ENCODE assay signal across 8 cellular contexts in the genomic region with DNA sequence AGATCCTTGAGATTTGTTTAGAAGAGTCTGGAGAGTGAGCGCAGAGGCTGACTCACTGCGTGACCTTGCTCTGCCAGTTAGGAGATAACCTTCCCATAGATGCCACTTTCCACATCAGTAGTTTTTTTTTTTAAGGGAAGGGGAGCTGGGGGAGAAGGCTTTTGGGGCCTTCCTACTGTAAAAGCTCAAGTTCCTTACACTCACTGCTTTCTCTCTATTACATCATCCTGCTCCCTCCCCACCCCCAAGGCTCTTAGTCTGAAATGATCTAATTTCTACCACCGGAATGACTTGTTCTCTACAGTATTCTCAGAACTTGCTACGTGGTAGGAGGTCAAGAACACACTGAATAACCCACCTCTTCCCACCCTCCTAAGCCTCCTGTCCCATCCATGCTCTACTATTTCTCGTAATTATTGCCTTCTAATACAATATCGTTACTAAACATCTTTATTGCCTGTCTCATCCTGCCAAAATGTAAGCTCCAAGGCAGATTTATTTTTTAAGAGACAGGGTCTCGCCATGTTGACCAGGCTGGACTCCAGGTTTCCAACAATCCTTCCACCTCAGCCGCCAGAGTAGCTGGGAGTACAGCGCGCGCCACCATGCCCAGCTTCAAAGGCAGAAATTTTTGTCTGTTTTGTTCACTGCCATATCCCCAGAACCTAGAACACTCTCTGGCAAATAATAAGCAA. TPM values are rescaled to one million over a fixed set of nuclear protein-coding genes. Genes with fewer than 3 reads are reported as not detected.
A peak's percentile ranks its signal among the peaks of the same experiment; 100 is the strongest.
DNase-seq lines count a peak whose midpoint lies in the region; ATAC-seq and TF ChIP-seq lines count a peak whose summit lies in the region.

No MANE protein-coding gene starts in this region.

- WGBS in body of pancreas, 2 donors: 17 to 18% methylated on average over 11 of the region's 11 CpGs
- 11% methylated on average over 9 of the region's 11 CpGs for WGBS in mesenchymal stem cell
- 18 to 19% methylated on average over 11 of the region's 11 CpGs for WGBS in testis, 2 donors

- no peak overlapping the region for H2AFZ ChIP-seq in mesenchymal stem cell (ENCODE audit: low read depth, low read length)

- peak overlapping the region in 1 of 2 experiments; percentile 14 for H3K23ac ChIP-seq in mesenchymal stem cell (ENCODE audit: low read length in 2 of 2)

- H4K8ac ChIP-seq in mesenchymal stem cell (ENCODE audit: low read length): no peak overlapping the region

- H3K27me3 ChIP-seq in right atrium auricular region: no peaks in the 10 kb centered on the region
- H3K27me3 ChIP-seq in body of pancreas: no peaks in the 10 kb centered on the region
- no peaks in the 10 kb centered on the region for H3K27me3 ChIP-seq in mesenchymal stem cell (ENCODE audit: control insufficient read depth in 1 of 2, insufficient read depth in 1 of 2, low read length in 2 of 2)
- no peaks in the 10 kb centered on the region for H3K27me3 ChIP-seq in testis

- no peak for TF ChIP-seq CTCF in right atrium auricular region (IDR thresholded peaks at IDR 0.05)
- no peak for TF ChIP-seq CTCF in body of pancreas (IDR thresholded peaks at IDR 0.05)
- no peak for TF ChIP-seq CTCF in testis (IDR thresholded peaks at IDR 0.05)

- H2BK12ac ChIP-seq in mesenchymal stem cell (ENCODE audit: low read length in 2 of 2): no peak overlapping the region

- H3K27ac ChIP-seq in right atrium auricular region: peak overlapping the region; percentile 96 to 97
- peak overlapping the region in 2 of 4 donors; percentile 93 to 98 for H3K27ac ChIP-seq in body of pancreas
- peak overlapping the region; percentile 45 for H3K27ac ChIP-seq in mesenchymal stem cell (ENCODE audit: low read length, poor library complexity, severe bottlenecking)
- H3K27ac ChIP-seq in testis: peak overlapping the region in 1 of 2 donors; percentile 94

- peak overlapping the region; percentile 79 for H3K4me2 ChIP-seq in mesenchymal stem cell (ENCODE audit: low read length, poor library complexity, severe bottlenecking)

- DNase-seq in right atrium auricular region (ENCODE audit: low spot score): no peak
- no peak for DNase-seq in left cardiac atrium
- peak; percentile 94 for DNase-seq in RKO (ENCODE audit: low spot score)
- peak in 2 of 4 donors; percentile 25 to 46 for DNase-seq in body of pancreas
- peak; percentile 93 for DNase-seq in mesenchymal stem cell
- DNase-seq in testis: no peak
- DNase-seq in NCI-H2081 (lab: John Stamatoyannopoulos, UW): no peak

- peak overlapping the region; percentile 63 for H2AK5ac ChIP-seq in mesenchymal stem cell (ENCODE audit: low read length, severe bottlenecking)

- H2BK5ac ChIP-seq in mesenchymal stem cell (ENCODE audit: low read depth, low read length, poor library complexity, severe bottlenecking): no peak overlapping the region

- H3K36me3 ChIP-seq in right atrium auricular region: no peaks in the 10 kb centered on the region
- H3K36me3 ChIP-seq in body of pancreas (replicated peaks in 1 of 2; ENCODE audit: insufficient read depth in 1 of 2, low read depth in 2 of 2): peaks cover 0 to 2% of the 10 kb centered on the region in 2 donors
- H3K36me3 ChIP-seq in mesenchymal stem cell (ENCODE audit: control insufficient read depth in 1 of 2, insufficient read depth in 2 of 2, low read depth in 1 of 2, low read length in 2 of 2): peaks cover 10 to 14% of the 10 kb centered on the region in 2 experiments
- H3K36me3 ChIP-seq in testis (ENCODE audit: low read depth, missing control alignments): no peaks in the 10 kb centered on the region

- no peak overlapping the region for H4K91ac ChIP-seq in mesenchymal stem cell (ENCODE audit: low read length)

- no peak overlapping the region for H2BK15ac ChIP-seq in mesenchymal stem cell (ENCODE audit: low read depth, poor library complexity, severe bottlenecking)

- peak overlapping the region; percentile 100 for H3K9ac ChIP-seq in mesenchymal stem cell (ENCODE audit: low read length)

- ATAC-seq in left cardiac atrium: no peak
- no peak for ATAC-seq in body of pancreas
- ATAC-seq in HG03460 (IDR thresholded peaks at IDR 0.05; ENCODE audit: unreplicated experiment): no peak

- peak overlapping the region; percentile 13 to 81 for H3K4ac ChIP-seq in mesenchymal stem cell (ENCODE audit: low read depth in 1 of 2, low read length in 2 of 2)

- H3K79me1 ChIP-seq in mesenchymal stem cell (replicated peaks; ENCODE audit: low read length, poor library complexity, severe bottlenecking): peaks cover 7% of the 10 kb centered on the region

- H3K9me3 ChIP-seq in right atrium auricular region (no peaks in the 10 kb centered on the region), body of pancreas (no peaks in the 10 kb centered on the region), mesenchymal stem cell (ENCODE audit: control insufficient read depth, low read length) (no peaks in the 10 kb centered on the region), testis (no peaks in the 10 kb centered on the region)

- H3K18ac ChIP-seq in mesenchymal stem cell (ENCODE audit: low read depth in 1 of 2, low read length in 2 of 2): no peak overlapping the region

- peaks cover 0 to 23% of the 10 kb centered on the region in 2 donors for H3K4me1 ChIP-seq in right atrium auricular region
- H3K4me1 ChIP-seq in body of pancreas: peaks cover 31% of the 10 kb centered on the region
- H3K4me1 ChIP-seq in mesenchymal stem cell (ENCODE audit: control insufficient read depth, insufficient read depth, low read depth, low read length): peaks cover 14% of the 10 kb centered on the region
- H3K4me1 ChIP-seq in testis: peaks cover 18% of the 10 kb centered on the region

- peak overlapping the region; percentile 93 to 97 for H3K4me3 ChIP-seq in right atrium auricular region
- H3K4me3 ChIP-seq in body of pancreas: peak overlapping the region in 1 of 2 donors; percentile 99
- H3K4me3 ChIP-seq in mesenchymal stem cell (ENCODE audit: insufficient read depth in 1 of 2, low read depth in 1 of 2, low read length in 2 of 2): peak overlapping the region; percentile 96 to 99
- H3K4me3 ChIP-seq in testis: peak overlapping the region; percentile 97 to 99

- intact Hi-C loops in left cardiac atrium (cut with DNase I): no loop called here
- intact Hi-C loops in body of pancreas (cut with DNase I): no loop called here
- intact Hi-C loops in testis (cut with DNase I; ENCODE audit: low total_unique reads): no loop called here

- peak in 2 of 3 donors; percentile 39 to 43 for TF ChIP-seq POLR2A in body of pancreas (IDR thresholded peaks at IDR 0.05)
- no peak for TF ChIP-seq POLR2A in testis (IDR thresholded peaks at IDR 0.05)

- H3K14ac ChIP-seq in mesenchymal stem cell (ENCODE audit: low read length in 2 of 2): no peak overlapping the region

- peak overlapping the region; percentile 49 for H2BK120ac ChIP-seq in mesenchymal stem cell (ENCODE audit: low read depth, low read length)

RNA-seq across cellular contexts. Expression of a gene that starts 1.2 kb away (rescaled TPM):
- 10 to 100 TPM; 65.0 to 65.4 TPM for total RNA-seq in right atrium auricular region
- 10 to 100 TPM; 51.4 to 57.1 TPM for total RNA-seq in left cardiac atrium
- 10 to 100 TPM; 31.9 to 95.6 TPM for total RNA-seq in body of pancreas
- 42.5 TPM for polyA plus RNA-seq in mesenchymal stem cell (2013, experiment 1 of 2)
- 41.2 TPM for polyA plus RNA-seq in mesenchymal stem cell (2013, experiment 2 of 2)
- 100 to 1,000 TPM; 100 to 133 TPM for total RNA-seq in testis
- polyA plus RNA-seq in testis (ENCODE audit: insufficient read depth, low read depth, low replicate concordance): 48.1 TPM

RNA-seq across cellular contexts. Expression of a gene that starts 1.7 kb away (rescaled TPM):
- total RNA-seq in right atrium auricular region (not detected), left cardiac atrium (not detected), body of pancreas (not detected), testis (1 to 10 TPM; 6.1 to 9.3 TPM)
- polyA plus RNA-seq in mesenchymal stem cell (2013, experiment 1 of 2): not detected
- polyA plus RNA-seq in mesenchymal stem cell (2013, experiment 2 of 2): not detected
- 31.3 TPM for polyA plus RNA-seq in testis (ENCODE audit: insufficient read depth, low read depth, low replicate concordance)

RNA-seq across cellular contexts. Expression of a gene that starts 28.6 kb away (rescaled TPM):
- total RNA-seq in right atrium auricular region (100 to 1,000 TPM; 222 to 483 TPM), left cardiac atrium (100 to 1,000 TPM; 500 to 504 TPM), body of pancreas (100 to 1,000 TPM; 280 to 342 TPM), testis (100 to 1,000 TPM; 331 to 531 TPM)
- polyA plus RNA-seq in mesenchymal stem cell (2013, experiment 1 of 2): 1,659 TPM
- polyA plus RNA-seq in mesenchymal stem cell (2013, experiment 2 of 2): 1,656 TPM
- polyA plus RNA-seq in testis (ENCODE audit: insufficient read depth, low read depth, low replicate concordance): 497 TPM

RNA-seq across cellular contexts. Expression of a gene that starts 37.9 kb away (rescaled TPM):
- total RNA-seq in right atrium auricular region (10 to 100 TPM; 10.3 to 12.6 TPM), left cardiac atrium (1 to 10 TPM; 4.0 to 4.4 TPM), body of pancreas (10 to 100 TPM; 11.9 to 21.8 TPM), testis (10 to 100 TPM; 18.8 to 21.0 TPM)
- polyA plus RNA-seq in mesenchymal stem cell (2013, experiment 1 of 2): 13.7 TPM
- polyA plus RNA-seq in mesenchymal stem cell (2013, experiment 2 of 2): 13.5 TPM
- 8.1 TPM for polyA plus RNA-seq in testis (ENCODE audit: insufficient read depth, low read depth, low replicate concordance)

RNA-seq across cellular contexts. Expression of a gene that starts 38.4 kb away (rescaled TPM):
- total RNA-seq in right atrium auricular region (10 to 100 TPM; 87.7 to 98.8 TPM), left cardiac atrium (100 to 1,000 TPM; 127 to 142 TPM), body of pancreas (10 to 100 TPM; 14.5 to 14.8 TPM), testis (100 to 1,000 TPM in 1 of 2 donors, 10 to 100 TPM in 1; 98.0 to 198 TPM)
- polyA plus RNA-seq in mesenchymal stem cell (2013, experiment 1 of 2): 58.1 TPM
- polyA plus RNA-seq in mesenchymal stem cell (2013, experiment 2 of 2): 61.4 TPM
- polyA plus RNA-seq in testis (ENCODE audit: insufficient read depth, low read depth, low replicate concordance): 152 TPM

Comparison
In these comparisons a context has a peak if more than half of its experiments do, and no peak if none do; other contexts are left out.
1. DNase-seq: peak in RKO (single experiment) and mesenchymal stem cell (single experiment); none in right atrium auricular region (single experiment), left cardiac atrium (single experiment), testis (single experiment) and NCI-H2081 (0 of 2).
2. RNA of a gene that starts 1.7 kb away (total RNA-seq): 6.1 to 9.3 TPM in testis; not detected in right atrium auricular region, not detected in left cardiac atrium and not detected in body of pancreas; every median in the first group is over 4 times any median in the second.